ENCODE assay signal across 8 cellular contexts in genomic region chr16:52068447-52069074, GRCh38.
A peak's percentile ranks its signal among the peaks of the same experiment; 100 is the strongest.
DNase-seq lines count a peak whose midpoint lies in the region; ATAC-seq, FAIRE-seq and TF ChIP-seq lines count a peak whose summit lies in the region.

No MANE protein-coding gene starts in this region.

- no peak overlapping the region for H3K4me3 ChIP-seq in GM12878
- no peak overlapping the region for H3K4me3 ChIP-seq in left lung
- no peak overlapping the region for H3K4me3 ChIP-seq in PC-9

- 0 out of 2 replicates have a peak, but pooled peaks have one; percentile 16 for TF ChIP-seq RAD21 in GM12878 (IDR thresholded peaks at IDR 0.05; ENCODE audit: insufficient read depth, low read depth, low read length)

- CTCF ChIA-PET in GM12878 (lab: Yijun Ruan, JAX) (interaction anchor here (1.6 to 4.3 kb wide), 4 partner anchors 123 to 954 kb away, joined by 3 to 28 read pairs (median 8); no protein-coding TSS in a partner anchor), PC-9 (lab: Charles Lee) (interaction anchor here (0.7 kb wide), 1 partner anchor 1476 kb away, joined by 5 read pairs; no protein-coding TSS in a partner anchor)

- H3K36me3 ChIP-seq in GM12878 (ENCODE audit: control insufficient read depth in 2 of 2, insufficient read depth in 2 of 2, low read length in 1 of 2) = no peaks in the 10 kb centered on the region
- no peaks in the 10 kb centered on the region for H3K36me3 ChIP-seq in left lung
- no peaks in the 10 kb centered on the region for H3K36me3 ChIP-seq in PC-9 (ENCODE audit: low read depth)

- H3K4me2 ChIP-seq in GM12878 (ENCODE audit: control insufficient read depth, insufficient read depth) = no peak overlapping the region
- no peak overlapping the region for H3K4me2 ChIP-seq in PC-9

- SMC1A ChIA-PET in GM12878 (lab: Charles Lee; ENCODE audit: uncharacterized antibody, unreplicated experiment) = interaction anchor here (1.6 to 1.9 kb wide), 2 partner anchors 843 to 954 kb away, joined by 5 to 15 read pairs; no protein-coding TSS in a partner anchor

- no peaks in the 10 kb centered on the region for H3K4me1 Mint-ChIP-seq in immature natural killer cell

- H3K4me3 Mint-ChIP-seq in immature natural killer cell = no peak overlapping the region

- BruUV-seq in GM12878 (replicated peaks; lab: Mats Ljungman, UMichigan) = no TSS peak
- BruUV-seq in PC-9 (replicated peaks; lab: Mats Ljungman, UMichigan) = no TSS peak

- H3K9me3 Mint-ChIP-seq in immature natural killer cell = peaks cover 2 to 18% (median 5%) of the 10 kb centered on the region in 6 donors

- TF ChIP-seq CTCF in GM12878 (IDR thresholded peaks at IDR 0.05 in 2 of 3, conservative IDR thresholded peaks at IDR 0.05 in 1 of 3; ENCODE audit: control insufficient read depth in 2 of 3, extremely low read depth in 1 of 3, insufficient read depth in 1 of 3, low read depth in 3 of 3, low read length in 3 of 3) = peak in 1 of 3 experiments; percentile 25; a peak in 1 of 6 replicates
- no peak for TF ChIP-seq CTCF in left lung (IDR thresholded peaks at IDR 0.05)
- no peak for TF ChIP-seq CTCF in PC-9 (conservative IDR thresholded peaks at IDR 0.05)

- peaks cover 0 to 3% (median 0%) of the 10 kb centered on the region in 3 donors for H3K36me3 Mint-ChIP-seq in immature natural killer cell

- H3K27me3 Mint-ChIP-seq in immature natural killer cell (ENCODE audit: low read depth in 3 of 3) = peaks cover 0 to 2% (median 0%) of the 10 kb centered on the region in 3 donors

- in situ Hi-C loops in Caki2 (cut with HindIII; ENCODE audit: low pct_unique_long_range_greater_than_20kb, low sequenced_read_pairs) (no loop called here), GM12878 (cut with MboI) (no loop called here)

- H3K27ac ChIP-seq in GM12878 (ENCODE audit: control insufficient read depth, insufficient read depth) = no peak overlapping the region
- H3K27ac ChIP-seq in left lung = no peak overlapping the region
- no peak overlapping the region for H3K27ac ChIP-seq in PC-9

- TF ChIP-seq EP300 in GM12878 (IDR thresholded peaks at IDR 0.05; ENCODE audit: borderline replicate concordance in 1 of 2, control insufficient read depth in 1 of 2, low read depth in 2 of 2, low read length in 2 of 2) = no peak

- H3K79me2 ChIP-seq in GM12878 (ENCODE audit: control insufficient read depth, insufficient read depth, low read length) (no peaks in the 10 kb centered on the region), PC-9 (ENCODE audit: low read depth) (no peaks in the 10 kb centered on the region)

- RAD21 ChIA-PET in GM12878 (lab: Charles Lee; ENCODE audit: unreplicated experiment) = no interaction called here

- no peak overlapping the region for H2AFZ ChIP-seq in GM12878 (ENCODE audit: control insufficient read depth, low read depth, low read length)
- no peak overlapping the region for H2AFZ ChIP-seq in PC-9

- no peaks in the 10 kb centered on the region for H3K9me2 ChIP-seq in PC-9 (ENCODE audit: insufficient read depth)

- DNase-seq in Caki2 (ENCODE audit: low read depth) (peak; percentile 28), NCI-H1436 (lab: John Stamatoyannopoulos, UW) (peak; percentile 72), GM12878 (ENCODE audit: low read depth, low spot score) (no peak), left lung (no peak), PC-9 (no peak), immature natural killer cell (no peak)
- no peak for DNase-seq in activated T-cell treated with anti-CD3 and anti-CD28 coated beads, Interleukin-2, amount 50 U/mL, for 48 hours

- H3K9ac ChIP-seq in GM12878 (ENCODE audit: control insufficient read depth, insufficient read depth, low read length) = no peak overlapping the region

- no peak for TF ChIP-seq POLR2A in GM12878 (IDR thresholded peaks at IDR 0.05; ENCODE audit: low read depth, low read length)

- no peak for FAIRE-seq in GM12878 (lab: Jason Lieb, UNC)

- POLR2A ChIA-PET in GM12878 (lab: Charles Lee) (no interaction called here), PC-9 (lab: Charles Lee; ENCODE audit: unreplicated experiment) (no interaction called here)

- ATAC-seq in GM12878 (peak; percentile 46), left lung (peak; percentile 81), GM21576 (IDR thresholded peaks at IDR 0.05; ENCODE audit: unreplicated experiment) (no peak)

- H3K9me3 ChIP-seq in GM12878 (replicated peaks; ENCODE audit: control insufficient read depth, insufficient read depth, low read length) (no peaks in the 10 kb centered on the region), left lung (peaks cover 0 to 5% of the 10 kb centered on the region in 2 donors), PC-9 (ENCODE audit: insufficient read depth, low read depth) (no peaks in the 10 kb centered on the region)

- WGBS in GM12878 (ENCODE audit: insufficient coverage, insufficient replicate concordance, low lambda C conversion rate, missing lambda C conversion rate) = under 1% methylated on average over 8 of the region's 8 CpGs

- H4K20me1 ChIP-seq in GM12878 (ENCODE audit: control insufficient read depth, insufficient read depth) (no peaks in the 10 kb centered on the region), PC-9 (ENCODE audit: insufficient read depth) (no peaks in the 10 kb centered on the region)

- no peaks in the 10 kb centered on the region for H3K27me3 ChIP-seq in GM12878 (replicated peaks in 1 of 2; ENCODE audit: control insufficient read depth in 2 of 2, insufficient read depth in 2 of 2, low read length in 1 of 2)
- no peaks in the 10 kb centered on the region for H3K27me3 ChIP-seq in left lung
- no peaks in the 10 kb centered on the region for H3K27me3 ChIP-seq in PC-9 (ENCODE audit: insufficient read depth, low read depth)

- no peak overlapping the region for H3K27ac Mint-ChIP-seq in immature natural killer cell

- no peaks in the 10 kb centered on the region for H3K4me1 ChIP-seq in GM12878 (ENCODE audit: control insufficient read depth, insufficient read depth, low read length)
- H3K4me1 ChIP-seq in left lung = no peaks in the 10 kb centered on the region
- H3K4me1 ChIP-seq in PC-9 (replicated peaks; ENCODE audit: insufficient read depth) = no peaks in the 10 kb centered on the region

- no peaks in the 10 kb centered on the region for H3F3A ChIP-seq in PC-9 (ENCODE audit: insufficient read depth, low read depth)

- intact Hi-C loops in GM12878 (cut with micrococcal nuclease; ENCODE audit: unreplicated experiment) (loop anchor here (2.0 kb wide), 2 partner anchors 844 to 954 kb away; no protein-coding TSS in a partner anchor), left lung (cut with DNase I) (loop anchor here in 1 of 2 donors (10.0 kb wide), 1 partner anchor 846 kb away; no protein-coding TSS in a partner anchor), PC-9 (cut with micrococcal nuclease; ENCODE audit: unreplicated experiment) (loop anchor here (5.0 kb wide), 1 partner anchor 954 kb away; no protein-coding TSS in a partner anchor)

TF ChIP-seq in GM12878, 131 proteins besides CTCF, POLR2A, EP300 and RAD21 (continues in another document):
- TF ChIP-seq CEBPZ (IDR thresholded peaks at IDR 0.05; ENCODE audit: low read depth, low read length) = no peak
- no peak for TF ChIP-seq SPI1 (IDR thresholded peaks at IDR 0.05; ENCODE audit: borderline replicate concordance, insufficient read depth, low read depth, low read length)
- no peak for TF ChIP-seq JUNB (IDR thresholded peaks at IDR 0.05)
- no peak for TF ChIP-seq RUNX3 (IDR thresholded peaks at IDR 0.05; ENCODE audit: low read length)
- TF ChIP-seq POLR2AphosphoS2 (IDR thresholded peaks at IDR 0.05; ENCODE audit: low read depth, low read length) = no peak
- TF ChIP-seq STAT3 (IDR thresholded peaks at IDR 0.05; ENCODE audit: low read depth, low read length) = no peak
- no peak for TF ChIP-seq ETV6 (conservative IDR thresholded peaks at IDR 0.05 in 1 of 2, IDR thresholded peaks at IDR 0.05 in 1 of 2; ENCODE audit: borderline replicate concordance in 1 of 2, low read depth in 1 of 2)
- TF ChIP-seq SUZ12 (IDR thresholded peaks at IDR 0.05; ENCODE audit: unreplicated experiment) = no peak
- no peak for TF ChIP-seq YBX1 (IDR thresholded peaks at IDR 0.05)
- no peak for TF ChIP-seq ATF2 (IDR thresholded peaks at IDR 0.05; ENCODE audit: low read length)
- no peak for TF ChIP-seq BACH1 (IDR thresholded peaks at IDR 0.05; ENCODE audit: borderline replicate concordance)
- no peak for TF ChIP-seq SMAD5 (IDR thresholded peaks at IDR 0.05; ENCODE audit: low read depth)
- no peak for TF ChIP-seq ZBED1 (IDR thresholded peaks at IDR 0.05; ENCODE audit: borderline replicate concordance)
- TF ChIP-seq PAX8 (IDR thresholded peaks at IDR 0.05) = no peak
- no peak for TF ChIP-seq ZNF24 (IDR thresholded peaks at IDR 0.05)

Comparison
In these comparisons a context has a peak if more than half of its experiments do, and no peak if none do; other contexts are left out.
1. DNase-seq: peak in Caki2 (single experiment) and NCI-H1436 (single experiment); none in GM12878 (single experiment), left lung (0 of 2), PC-9 (0 of 2), immature natural killer cell (0 of 3) and activated T-cell treated with anti-CD3 and anti-CD28 coated beads, Interleukin-2, amount 50 U/mL, for 48 hours (0 of 2).